ENCODE assay signal across 33 cellular contexts in genomic region chr13:59205501-59205900, GRCh38.
"Had no signal": no experiment of that assay in that cellular context is flagged by ENCODE, and none has a peak within 500 bp of the region (broad histone marks: within the 10 kb centered on the region; RNA-seq: fewer than 3 reads in every experiment).

No MANE protein-coding gene starts in this region.

- H3K9me3 Mint-ChIP-seq: activated B cell treated with CpG ODN at 0.5 μM for 24 hours; activated CD4-positive, alpha-beta memory T cell treated with anti-CD3 and anti-CD28 coated beads for 36 hours; activated CD4-positive, alpha-beta T cell treated with anti-CD3 and anti-CD28 coated beads, Interleukin-2, amount 10 ng/mL, durations not matched to agents 24 days and 14 days; activated CD8-positive, alpha-beta T cell treated with anti-CD3 and anti-CD28 coated beads for 36 hours; activated naive CD8-positive, alpha-beta T cell treated with anti-CD3 and anti-CD28 coated beads for 36 hours; activated T-cell treated with anti-CD3 and anti-CD28 coated beads, Interleukin-2, amount 50 U/mL, for 4 hours; activated T-helper 1 cell treated with anti-CD3 and anti-CD28 coated beads, Interleukin-12 subunit alpha, Interleukin-12 subunit beta, Interleukin-2, Interleukin-4 antibody, amounts not matched to agents 30 ng/mL and 10 ng/mL and 1 ng/mL, durations not matched to agents 14 hours and 24 hours and 36 hours; T-helper 1 cell treated with Interleukin-12 subunit alpha and Interleukin-12 subunit beta and Interleukin-4 antibody, amounts not matched to agents 30 μg/mL and 1 μg/mL, for 36 hours; T-helper 2 cell treated with Interferon-gamma antibody and Interleukin-4, amounts not matched to agents 5 μg/mL and 100 μg/mL, for 36 hours had no signal

- H3K4me1 Mint-ChIP-seq: activated B cell treated with CpG ODN at 0.5 μM for 24 hours; activated CD4-positive, alpha-beta T cell treated with anti-CD3 and anti-CD28 coated beads, Interleukin-2, amount 10 ng/mL, durations not matched to agents 24 days and 14 days; activated naive CD8-positive, alpha-beta T cell treated with anti-CD3 and anti-CD28 coated beads for 36 hours; activated T-helper 17 cell treated with anti-CD3 and anti-CD28 coated beads, Interleukin-2, amount 50 U/mL, for 72 hours had no signal

- DNase-seq: activated B cell treated with CpG ODN at 0.5 μM for 24 hours; activated CD4-positive, alpha-beta memory T cell treated with anti-CD3 and anti-CD28 coated beads for 36 hours; activated CD4-positive, alpha-beta T cell treated with anti-CD3 and anti-CD28 coated beads for 4 hours; activated CD4-positive, alpha-beta T cell treated with anti-CD3 and anti-CD28 coated beads, Interleukin-2, amount 10 ng/mL, durations not matched to agents 24 days and 14 days; activated CD4-positive, alpha-beta T cell treated with anti-CD3 and anti-CD28 coated beads, Interleukin-2, amount 50 U/mL, for 1 hour; activated CD4-positive, alpha-beta T cell treated with anti-CD3 and anti-CD28 coated beads, Interleukin-2, amount 50 U/mL, for 4 hours; activated CD4-positive, CD25-positive, alpha-beta regulatory T cell treated with anti-CD3 and anti-CD28 coated beads, Interleukin-2, amount 50 U/mL, for 72 hours; activated CD8-positive, alpha-beta memory T cell treated with anti-CD3 and anti-CD28 coated beads, Interleukin-2, amount 50 U/mL, for 4 hours; activated CD8-positive, alpha-beta T cell treated with anti-CD3 and anti-CD28 coated beads for 36 hours; activated effector memory CD4-positive, alpha-beta T cell treated with anti-CD3 and anti-CD28 coated beads, Interleukin-2, amount 50 U/mL, for 16 hours; activated gamma-delta T cell treated with Interleukin-2 at 50 U/mL for 16 hours; activated naive CD4-positive, alpha-beta T cell; activated naive CD4-positive, alpha-beta T cell treated with anti-CD3 and anti-CD28 coated beads for 36 hours; activated naive CD4-positive, alpha-beta T cell treated with anti-CD3 and anti-CD28 coated beads, Interleukin-2, amount 50 U/mL, for 16 hours; activated naive CD8-positive, alpha-beta T cell treated with anti-CD3 and anti-CD28 coated beads for 36 hours; activated T-cell treated with anti-CD3 and anti-CD28 coated beads for 4 hours; activated T-cell treated with anti-CD3 and anti-CD28 coated beads, Interleukin-2, amount 50 U/mL, for 1 hour; activated T-cell treated with anti-CD3 and anti-CD28 coated beads, Interleukin-2, amount 50 U/mL, for 4 hours; activated T-cell treated with anti-CD3 and anti-CD28 coated beads, Interleukin-2, amount 50 U/mL, for 72 hours; adrenal gland; amniotic stem cell; aorta; body of pancreas; brain microvascular endothelial cell; central memory CD4-positive, alpha-beta T cell; T-helper 1 cell; T-helper 2 cell; T-helper 9 cell had no signal

- H3K27ac Mint-ChIP-seq: activated B cell treated with CpG ODN at 0.5 μM for 24 hours; activated CD4-positive, alpha-beta memory T cell treated with anti-CD3 and anti-CD28 coated beads for 36 hours; activated CD4-positive, alpha-beta T cell treated with anti-CD3 and anti-CD28 coated beads, Interleukin-2, amount 10 ng/mL, durations not matched to agents 24 days and 14 days; activated CD8-positive, alpha-beta T cell treated with anti-CD3 and anti-CD28 coated beads for 36 hours; activated naive CD4-positive, alpha-beta T cell treated with anti-CD3 and anti-CD28 coated beads for 36 hours; activated naive CD4-positive, alpha-beta T cell treated with anti-CD3 and anti-CD28 coated beads, Interleukin-2, amount 50 U/mL, for 72 hours; activated naive CD8-positive, alpha-beta T cell treated with anti-CD3 and anti-CD28 coated beads for 36 hours; activated T-cell treated with anti-CD3 and anti-CD28 coated beads, Interleukin-2, amount 50 U/mL, for 72 hours; activated T-helper 1 cell treated with anti-CD3 and anti-CD28 coated beads, Interleukin-12 subunit alpha, Interleukin-12 subunit beta, Interleukin-2, Interleukin-4 antibody, amounts not matched to agents 30 ng/mL and 10 ng/mL and 1 ng/mL, durations not matched to agents 14 hours and 24 hours and 36 hours; activated T-helper 17 cell treated with anti-CD3 and anti-CD28 coated beads, Interleukin-2, amount 50 U/mL, for 72 hours; T-helper 1 cell treated with Interleukin-12 subunit alpha and Interleukin-12 subunit beta and Interleukin-4 antibody, amounts not matched to agents 30 μg/mL and 1 μg/mL, for 36 hours; T-helper 2 cell treated with Interferon-gamma antibody and Interleukin-4, amounts not matched to agents 5 μg/mL and 100 μg/mL, for 36 hours had no signal

- H3K27me3 Mint-ChIP-seq: activated B cell treated with CpG ODN at 0.5 μM for 24 hours; activated CD4-positive, alpha-beta memory T cell treated with anti-CD3 and anti-CD28 coated beads for 36 hours; activated CD4-positive, alpha-beta T cell treated with anti-CD3 and anti-CD28 coated beads, Interleukin-2, amount 10 ng/mL, durations not matched to agents 24 days and 14 days; activated CD8-positive, alpha-beta T cell treated with anti-CD3 and anti-CD28 coated beads for 36 hours; activated naive CD8-positive, alpha-beta T cell treated with anti-CD3 and anti-CD28 coated beads for 36 hours had no signal

- H3K36me3 Mint-ChIP-seq: activated CD4-positive, alpha-beta memory T cell treated with anti-CD3 and anti-CD28 coated beads for 36 hours; activated naive CD8-positive, alpha-beta T cell treated with anti-CD3 and anti-CD28 coated beads for 36 hours had no signal

- H3K4me3 Mint-ChIP-seq: activated B cell treated with CpG ODN at 0.5 μM for 24 hours; activated CD4-positive, alpha-beta memory T cell treated with anti-CD3 and anti-CD28 coated beads for 36 hours; activated CD4-positive, alpha-beta T cell treated with anti-CD3 and anti-CD28 coated beads, Interleukin-2, amount 10 ng/mL, durations not matched to agents 24 days and 14 days; activated CD8-positive, alpha-beta T cell treated with anti-CD3 and anti-CD28 coated beads for 36 hours; activated naive CD4-positive, alpha-beta T cell treated with anti-CD3 and anti-CD28 coated beads for 36 hours; activated naive CD8-positive, alpha-beta T cell treated with anti-CD3 and anti-CD28 coated beads for 36 hours; activated T-cell treated with anti-CD3 and anti-CD28 coated beads, Interleukin-2, amount 50 U/mL, for 4 hours; activated T-cell treated with anti-CD3 and anti-CD28 coated beads, Interleukin-2, amount 50 U/mL, for 72 hours; activated T-helper 1 cell treated with anti-CD3 and anti-CD28 coated beads, Interleukin-12 subunit alpha, Interleukin-12 subunit beta, Interleukin-2, Interleukin-4 antibody, amounts not matched to agents 30 ng/mL and 10 ng/mL and 1 ng/mL, durations not matched to agents 14 hours and 24 hours and 36 hours; activated T-helper 17 cell treated with anti-CD3 and anti-CD28 coated beads, Interleukin-2, amount 50 U/mL, for 72 hours; T-helper 1 cell treated with Interleukin-12 subunit alpha and Interleukin-12 subunit beta and Interleukin-4 antibody, amounts not matched to agents 30 μg/mL and 1 μg/mL, for 36 hours; T-helper 2 cell treated with Interferon-gamma antibody and Interleukin-4, amounts not matched to agents 5 μg/mL and 100 μg/mL, for 36 hours had no signal
